8 cellular contexts compared by ENCODE assay signal in the genomic region with DNA sequence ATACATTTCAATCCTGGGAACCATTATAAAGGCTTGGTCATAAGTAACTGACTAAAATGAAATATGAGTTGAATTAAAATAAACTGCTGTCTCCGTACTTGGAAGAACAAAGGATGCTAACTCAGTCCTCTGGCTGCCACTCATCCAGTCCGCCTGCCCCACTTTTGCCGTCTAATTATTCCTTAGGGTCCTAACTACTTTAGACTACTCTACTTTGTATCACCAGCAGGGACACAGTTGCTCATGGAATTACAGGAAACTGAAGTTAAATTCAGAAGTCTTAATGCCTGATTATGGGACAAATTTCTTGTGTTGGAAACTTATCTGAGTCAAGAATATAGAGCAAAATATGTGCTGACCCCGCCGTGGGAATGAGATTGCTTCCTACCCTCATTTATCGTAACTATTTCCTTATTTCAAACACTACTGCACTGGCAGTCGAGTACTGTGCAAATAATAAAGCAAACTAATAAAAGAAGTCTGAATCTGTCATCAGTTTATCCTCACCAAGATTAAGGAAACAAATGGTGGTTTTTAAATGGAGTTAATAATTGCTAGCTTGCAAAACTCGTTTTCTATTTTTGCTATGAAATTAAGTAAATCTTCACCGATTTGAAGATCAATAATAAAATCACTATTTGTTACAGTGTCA.
DNase-seq lines count a peak whose midpoint lies in the region; ATAC-seq, FAIRE-seq and TF ChIP-seq lines count a peak whose summit lies in the region.
"Not testable (repeated sequence)": the region's sequence is repeated elsewhere in the genome, so short reads cannot be mapped to it uniquely, and the experiment has no call there.

No MANE protein-coding gene starts in this region.

- H3K27ac Mint-ChIP-seq in Calu3 (ENCODE audit: unreplicated experiment): not testable (repeated sequence)

- peak; percentile 66 for ATAC-seq in left lung
- peak; percentile 51 for ATAC-seq in mucosa of descending colon

- not testable (repeated sequence) for H3K36me3 ChIP-seq in left lung; mucosa of descending colon (ENCODE audit: low read depth); prostate gland

- not testable (repeated sequence) for TF ChIP-seq CTCF in Calu3 (IDR thresholded peaks at IDR 0.05; ENCODE audit: unreplicated experiment); VCaP (conservative IDR thresholded peaks at IDR 0.05); left lung (IDR thresholded peaks at IDR 0.05); mucosa of descending colon (IDR thresholded peaks at IDR 0.05); prostate gland (IDR thresholded peaks at IDR 0.05)

- peak; percentile 78 for FAIRE-seq in colon (lab: Jason Lieb, UNC)
- peak; percentile 65 for FAIRE-seq in islet of Langerhans (lab: Jason Lieb, UNC)

- DNase-seq in Calu3 (peak; percentile 26), HT-29 (ENCODE audit: low spot score) (peak; percentile 49), prostate gland (ENCODE audit: low spot score) (peak; percentile 14)
- not testable (repeated sequence) for DNase-seq in left lung, mucosa of descending colon

- intact Hi-C loops in Calu3 (cut with micrococcal nuclease; ENCODE audit: unreplicated experiment); left lung (cut with DNase I); mucosa of descending colon (cut with DNase I, micrococcal nuclease); prostate gland (cut with DNase I): not testable (repeated sequence)

- BruUV-seq in Calu3 (replicated peaks; lab: Mats Ljungman, UMichigan): not testable (repeated sequence)

- WGBS in prostate gland: 45% methylated on average over 9 of the region's 9 CpGs

- H3K4me1 Mint-ChIP-seq in Calu3 (ENCODE audit: low read depth, unreplicated experiment): not testable (repeated sequence)

- not testable (repeated sequence) for H3K27me3 Mint-ChIP-seq in Calu3 (ENCODE audit: unreplicated experiment)

- H3K4me3 ChIP-seq in left lung, mucosa of descending colon, prostate gland: not testable (repeated sequence)

- not testable (repeated sequence) for TF ChIP-seq POLR2A in prostate gland (IDR thresholded peaks at IDR 0.05)

- CTCF ChIA-PET in Calu3 (lab: Charles Lee): not testable (repeated sequence)

- not testable (repeated sequence) for H3K36me3 Mint-ChIP-seq in Calu3 (ENCODE audit: insufficient read depth, unreplicated experiment)

- H3K4me1 ChIP-seq in left lung; mucosa of descending colon (ENCODE audit: low read depth); prostate gland (replicated peaks): not testable (repeated sequence)

- H3K27me3 ChIP-seq in left lung; prostate gland (replicated peaks; ENCODE audit: insufficient read depth): not testable (repeated sequence)

- not testable (repeated sequence) for H3K9me3 ChIP-seq in left lung, mucosa of descending colon, prostate gland

- not testable (repeated sequence) for H3K9me3 Mint-ChIP-seq in Calu3 (ENCODE audit: low read depth, unreplicated experiment)

- H3K4me3 Mint-ChIP-seq in Calu3 (ENCODE audit: low read depth, unreplicated experiment): peak overlapping the region; percentile 49

- peak overlapping the region; percentile 44; the same call in 1 of the 2 replicates for H3K27ac ChIP-seq in VCaP
- not testable (repeated sequence) for H3K27ac ChIP-seq in left lung, prostate gland
